In the genomic region with DNA sequence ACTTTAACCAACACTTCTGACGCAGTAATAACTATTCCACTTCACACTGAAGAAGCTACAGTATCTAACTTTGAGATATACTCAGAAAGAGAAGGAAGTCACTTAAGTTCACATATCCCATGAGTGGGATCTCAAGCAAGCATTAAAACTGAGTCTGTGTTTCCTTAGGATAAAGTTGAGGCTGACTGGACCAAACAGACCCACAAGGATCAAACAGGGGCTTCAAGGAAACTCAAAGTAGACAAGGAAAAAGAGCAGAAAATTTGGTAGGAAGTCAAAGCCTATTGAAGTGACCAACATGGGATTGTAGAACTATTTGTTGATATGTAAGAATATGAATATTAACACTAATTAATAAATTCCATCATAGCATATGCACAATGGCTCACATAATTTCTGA, we compare ENCODE assay signal across 22 cellular contexts.
"Had no signal": no experiment of that assay in that cellular context is flagged by ENCODE, and none has a peak within 500 bp of the region (broad histone marks: within the 10 kb centered on the region; RNA-seq: fewer than 3 reads in every experiment).

No MANE protein-coding gene starts in this region.

- ATAC-seq: effector memory CD8-positive, alpha-beta T cell; esophagus mucosa; gastrocnemius medialis; heart right ventricle; left cardiac atrium; left lung; left ventricle myocardium superior; lower lobe of right lung; mucosa of descending colon had no signal

- DNase-seq: colonic mucosa; cortex of kidney; effector CD8-positive, alpha-beta T cell; effector memory CD8-positive, alpha-beta T cell; endodermal cell; erythroblast; esophagus squamous epithelium; foreskin fibroblast; foreskin melanocyte; gastrocnemius medialis; glutamatergic neuron; head of caudate nucleus; heart right ventricle; hippocampal formation; left cardiac atrium; left lung; left ventricle myocardium superior; lower lobe of right lung; mesenchymal stem cell; mucosa of descending colon had no signal

- H3K27me3 ChIP-seq: colonic mucosa, esophagus squamous epithelium, gastrocnemius medialis, heart right ventricle, left lung had no signal

- H3K27ac ChIP-seq: colonic mucosa, epithelial cell of prostate, esophagus squamous epithelium, gastrocnemius medialis, left lung, lower lobe of right lung had no signal

- H3K4me1 ChIP-seq: colonic mucosa, esophagus squamous epithelium, gastrocnemius medialis, lower lobe of right lung had no signal

- H3K4me3 ChIP-seq: colonic mucosa, esophagus squamous epithelium, gastrocnemius medialis, heart right ventricle, left lung, lower lobe of right lung, mucosa of descending colon had no signal

- H3K36me3 ChIP-seq: colonic mucosa, esophagus squamous epithelium, gastrocnemius medialis, heart right ventricle, left lung, lower lobe of right lung had no signal

- H3K9me3 ChIP-seq: colonic mucosa, esophagus squamous epithelium, gastrocnemius medialis, heart right ventricle, left lung, lower lobe of right lung, mucosa of descending colon had no signal
